ENCODE assay signal across 14 cellular contexts in genomic region chr16:72783716-72784320, GRCh38.
A peak's percentile ranks its signal among the peaks of the same experiment; 100 is the strongest.
DNase-seq lines count a peak whose midpoint lies in the region; ATAC-seq and TF ChIP-seq lines count a peak whose summit lies in the region.
"Had no signal": no experiment of that assay in that cellular context is flagged by ENCODE, and none has a peak within 500 bp of the region (broad histone marks: within the 10 kb centered on the region; RNA-seq: fewer than 3 reads in every experiment).

No MANE protein-coding gene starts in this region.

- no peak for TF ChIP-seq CTCF in CD4-positive, alpha-beta T cell (IDR thresholded peaks at IDR 0.05)

- peak overlapping the region in 1 of 2 donors; percentile 30 for H3K27ac Mint-ChIP-seq in stimulated activated naive CD8-positive, alpha-beta T cell treated with anti-CD3 and anti-CD28 coated beads, Interleukin-15, amount 100 ng/mL, for 72 hours
- no peak overlapping the region for H3K27ac Mint-ChIP-seq in CD4-positive, alpha-beta T cell
- H3K27ac Mint-ChIP-seq in activated naive CD8-positive, alpha-beta T cell treated with anti-CD3 and anti-CD28 coated beads, Interleukin-2, amount 50 U/mL, for 24 hours: no peak overlapping the region
- H3K27ac Mint-ChIP-seq: activated naive CD4-positive, alpha-beta T cell treated with anti-CD3 and anti-CD28 coated beads, Interleukin-2, amount 10 ng/mL, durations not matched to agents 7 days and 5 days; memory B cell had no signal

- no peak for DNase-seq in stimulated activated naive CD8-positive, alpha-beta T cell treated with anti-CD3 and anti-CD28 coated beads, Interleukin-15, amount 100 ng/mL, for 72 hours
- no peak for DNase-seq in stimulated activated naive CD8-positive, alpha-beta T cell treated with anti-CD3 and anti-CD28 coated beads, Interleukin-15, Interleukin-2, amounts not matched to agents 100 U/mL and 50 U/mL, for 24 hours
- peak; percentile 35 for DNase-seq in amniotic epithelial cell (ENCODE audit: low read depth)
- DNase-seq in kidney tubule cell (ENCODE audit: low spot score): peak; percentile 32
- no peak for DNase-seq in CD4-positive, alpha-beta T cell
- DNase-seq in G401 (ENCODE audit: low spot score): no peak
- no peak for DNase-seq in activated naive CD8-positive, alpha-beta T cell treated with anti-CD3 and anti-CD28 coated beads, Interleukin-2, amount 50 U/mL, for 24 hours
- DNase-seq: activated CD8-positive, alpha-beta memory T cell treated with anti-CD3 and anti-CD28 coated beads for 24 hours; activated naive CD4-positive, alpha-beta T cell treated with anti-CD3 and anti-CD28 coated beads, Interleukin-2, amount 10 ng/mL, durations not matched to agents 7 days and 5 days had no signal

- peaks cover 16% of the 10 kb centered on the region for H3K27me3 ChIP-seq in CD4-positive, alpha-beta T cell (ENCODE audit: control insufficient read depth, insufficient read depth, low read length)
- H3K27me3 ChIP-seq: SJSA1, tibial nerve had no signal

- in situ Hi-C loops in G401 (cut with HindIII; ENCODE audit: low sequenced_read_pairs): no loop called here

- no peak overlapping the region for H3K27ac ChIP-seq in CD4-positive, alpha-beta T cell (ENCODE audit: low read depth, low read length)
- H3K27ac ChIP-seq: parathyroid adenoma, SJSA1 had no signal

- POLR2A ChIA-PET in CD4-positive, alpha-beta T cell (lab: Charles Lee): no interaction called here

- H3K36me3 Mint-ChIP-seq in CD4-positive, alpha-beta T cell (ENCODE audit: low read depth): no peaks in the 10 kb centered on the region
- H3K36me3 Mint-ChIP-seq in activated naive CD8-positive, alpha-beta T cell treated with anti-CD3 and anti-CD28 coated beads, Interleukin-2, amount 50 U/mL, for 24 hours (ENCODE audit: low read depth): no peaks in the 10 kb centered on the region
- H3K36me3 Mint-ChIP-seq: activated naive CD4-positive, alpha-beta T cell treated with anti-CD3 and anti-CD28 coated beads, Interleukin-2, amount 10 ng/mL, durations not matched to agents 7 days and 5 days; memory B cell had no signal

- H3K4me1 Mint-ChIP-seq in stimulated activated naive CD8-positive, alpha-beta T cell treated with anti-CD3 and anti-CD28 coated beads, Interleukin-15, amount 100 ng/mL, for 72 hours: peaks cover 45% of the 10 kb centered on the region
- peaks cover 13% of the 10 kb centered on the region for H3K4me1 Mint-ChIP-seq in CD4-positive, alpha-beta T cell (ENCODE audit: low read depth)
- H3K4me1 Mint-ChIP-seq in activated naive CD8-positive, alpha-beta T cell treated with anti-CD3 and anti-CD28 coated beads, Interleukin-2, amount 50 U/mL, for 24 hours: peaks cover 20% of the 10 kb centered on the region

- no peaks in the 10 kb centered on the region for H3K9me3 Mint-ChIP-seq in stimulated activated naive CD8-positive, alpha-beta T cell treated with anti-CD3 and anti-CD28 coated beads, Interleukin-15, amount 100 ng/mL, for 72 hours
- no peaks in the 10 kb centered on the region for H3K9me3 Mint-ChIP-seq in CD4-positive, alpha-beta T cell
- no peaks in the 10 kb centered on the region for H3K9me3 Mint-ChIP-seq in activated naive CD8-positive, alpha-beta T cell treated with anti-CD3 and anti-CD28 coated beads, Interleukin-2, amount 50 U/mL, for 24 hours
- H3K9me3 Mint-ChIP-seq: activated naive CD4-positive, alpha-beta T cell treated with anti-CD3 and anti-CD28 coated beads, Interleukin-2, amount 10 ng/mL, durations not matched to agents 7 days and 5 days; memory B cell had no signal

- ATAC-seq in stimulated activated naive CD8-positive, alpha-beta T cell treated with anti-CD3 and anti-CD28 coated beads, Interleukin-15, amount 100 ng/mL, for 72 hours: peak; percentile 8
- ATAC-seq in stimulated activated naive CD8-positive, alpha-beta T cell treated with anti-CD3 and anti-CD28 coated beads, Interleukin-15, Interleukin-2, amounts not matched to agents 100 U/mL and 50 U/mL, for 24 hours: no peak
- no peak for ATAC-seq in CD4-positive, alpha-beta T cell (ENCODE audit: poor library complexity)
- no peak for ATAC-seq in GM19395 (IDR thresholded peaks at IDR 0.05; ENCODE audit: unreplicated experiment)
- ATAC-seq in activated naive CD8-positive, alpha-beta T cell treated with anti-CD3 and anti-CD28 coated beads, Interleukin-2, amount 50 U/mL, for 24 hours: no peak

- H3K4me3 Mint-ChIP-seq in stimulated activated naive CD8-positive, alpha-beta T cell treated with anti-CD3 and anti-CD28 coated beads, Interleukin-15, amount 100 ng/mL, for 72 hours: peak overlapping the region in 1 of 2 donors; percentile 3
- no peak overlapping the region for H3K4me3 Mint-ChIP-seq in CD4-positive, alpha-beta T cell
- no peak overlapping the region for H3K4me3 Mint-ChIP-seq in activated naive CD8-positive, alpha-beta T cell treated with anti-CD3 and anti-CD28 coated beads, Interleukin-2, amount 50 U/mL, for 24 hours
- H3K4me3 Mint-ChIP-seq: activated naive CD4-positive, alpha-beta T cell treated with anti-CD3 and anti-CD28 coated beads, Interleukin-2, amount 10 ng/mL, durations not matched to agents 7 days and 5 days; memory B cell had no signal

- intact Hi-C loops in CD4-positive, alpha-beta T cell (cut with DNase I, micrococcal nuclease): loop anchor here in 1 of 2 experiments (10.0 kb wide), 1 partner anchor 119 kb away; no protein-coding TSS in a partner anchor

- CTCF ChIA-PET in CD4-positive, alpha-beta T cell (lab: Charles Lee): interaction anchor here (0.7 to 1.2 kb wide), 2 partner anchors 28 to 49 kb away, joined by 4 read pairs; no protein-coding TSS in a partner anchor

- peaks cover 14% of the 10 kb centered on the region for H3K27me3 Mint-ChIP-seq in stimulated activated naive CD8-positive, alpha-beta T cell treated with anti-CD3 and anti-CD28 coated beads, Interleukin-15, amount 100 ng/mL, for 72 hours
- peaks cover 45% of the 10 kb centered on the region for H3K27me3 Mint-ChIP-seq in CD4-positive, alpha-beta T cell
- peaks cover 13% of the 10 kb centered on the region for H3K27me3 Mint-ChIP-seq in activated naive CD8-positive, alpha-beta T cell treated with anti-CD3 and anti-CD28 coated beads, Interleukin-2, amount 50 U/mL, for 24 hours

- no peaks in the 10 kb centered on the region for H3K9me3 ChIP-seq in CD4-positive, alpha-beta T cell (ENCODE audit: control insufficient read depth, low read length)
- H3K9me3 ChIP-seq: SJSA1, tibial nerve had no signal

Comparison
In these comparisons a context has a peak if more than half of its experiments do, and no peak if none do; other contexts are left out.
1. DNase-seq: peak in amniotic epithelial cell (single experiment) and kidney tubule cell (single experiment); none in stimulated activated naive CD8-positive, alpha-beta T cell treated with anti-CD3 and anti-CD28 coated beads, Interleukin-15, amount 100 ng/mL, for 72 hours (0 of 2), stimulated activated naive CD8-positive, alpha-beta T cell treated with anti-CD3 and anti-CD28 coated beads, Interleukin-15, Interleukin-2, amounts not matched to agents 100 U/mL and 50 U/mL, for 24 hours (single experiment), CD4-positive, alpha-beta T cell (0 of 10), G401 (single experiment) and activated naive CD8-positive, alpha-beta T cell treated with anti-CD3 and anti-CD28 coated beads, Interleukin-2, amount 50 U/mL, for 24 hours (single experiment).